Comparison of ENCODE assay signal across 14 cellular contexts in the genomic region with DNA sequence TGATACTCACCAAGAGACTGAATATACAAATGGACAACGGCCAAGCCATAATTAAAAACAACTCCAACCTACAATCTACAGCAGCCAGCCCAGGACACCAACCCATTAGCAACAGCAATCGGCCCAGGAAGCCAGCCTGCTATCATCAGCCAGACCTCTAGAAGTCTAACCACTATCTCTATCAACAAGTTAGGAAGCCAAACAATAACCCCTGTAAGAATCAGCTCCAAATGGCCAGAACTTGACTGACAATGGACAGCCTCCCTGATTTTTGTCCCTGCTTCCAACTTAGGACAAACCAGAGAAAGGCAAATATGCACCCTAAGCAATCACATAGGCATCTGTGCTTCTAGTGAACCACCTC.
DNase-seq lines count a peak whose midpoint lies in the region; ATAC-seq and TF ChIP-seq lines count a peak whose summit lies in the region.
"Had no signal": no experiment of that assay in that cellular context is flagged by ENCODE, and none has a peak within 500 bp of the region (broad histone marks: within the 10 kb centered on the region; RNA-seq: fewer than 3 reads in every experiment).

No MANE protein-coding gene starts in this region.

- H3K4me3 ChIP-seq in fibroblast of lung (replicated peaks in 1 of 4; ENCODE audit: control extremely low read depth in 1 of 4, insufficient read depth in 1 of 4, low read depth in 3 of 4, low read length in 4 of 4): no peak overlapping the region
- H3K4me3 ChIP-seq: left ventricle myocardium inferior had no signal

- CTCF ChIA-PET in activated naive CD4-positive, alpha-beta T cell treated with anti-CD3 and anti-CD28 coated beads, Interleukin-2, amount 10 ng/mL, durations not matched to agents 7 days and 5 days (lab: Charles Lee): no interaction called here
- CTCF ChIA-PET in activated CD4-positive, alpha-beta memory T cell treated with anti-CD3 and anti-CD28 coated beads for 36 hours (lab: Charles Lee): interaction anchor here (1.1 to 3.5 kb wide), 2 partner anchors 14 to 20 kb away, joined by 3 to 16 read pairs; no protein-coding TSS in a partner anchor

- intact Hi-C loops in activated CD4-positive, alpha-beta memory T cell treated with anti-CD3 and anti-CD28 coated beads for 36 hours (cut with micrococcal nuclease): loop anchor here (2.0 to 10.0 kb wide), 7 partner anchors 451 to 1961 kb away; no protein-coding TSS in a partner anchor

- no peaks in the 10 kb centered on the region for H3K9me3 ChIP-seq in fibroblast of lung (ENCODE audit: control insufficient read depth, insufficient read depth, low read depth, low read length)
- H3K9me3 ChIP-seq: left ventricle myocardium inferior had no signal

- H2AFZ ChIP-seq in fibroblast of lung (ENCODE audit: low read length): no peak overlapping the region

- peak overlapping the region; percentile 75 for H3K27ac Mint-ChIP-seq in activated naive CD4-positive, alpha-beta T cell treated with anti-CD3 and anti-CD28 coated beads, Interleukin-2, amount 10 ng/mL, durations not matched to agents 7 days and 5 days
- peak overlapping the region; percentile 100 for H3K27ac Mint-ChIP-seq in activated CD4-positive, alpha-beta memory T cell treated with anti-CD3 and anti-CD28 coated beads for 36 hours
- peak overlapping the region; percentile 100 for H3K27ac Mint-ChIP-seq in stimulated activated naive CD8-positive, alpha-beta T cell treated with anti-CD3 and anti-CD28 coated beads, Interleukin-15, Interleukin-2, amounts not matched to agents 100 ng/mL and 50 ng/mL, for 24 hours
- H3K27ac Mint-ChIP-seq in progenitor cell of endocrine pancreas: no peak overlapping the region
- H3K27ac Mint-ChIP-seq: H9 had no signal

- no peaks in the 10 kb centered on the region for H3K36me3 ChIP-seq in fibroblast of lung (ENCODE audit: control insufficient read depth, insufficient read depth, low read length)
- H3K36me3 ChIP-seq: left ventricle myocardium inferior had no signal

- ATAC-seq in HG03045 (IDR thresholded peaks at IDR 0.05; ENCODE audit: unreplicated experiment): no peak

- peaks cover 12% of the 10 kb centered on the region for H3K4me1 ChIP-seq in fibroblast of lung (ENCODE audit: control insufficient read depth, extremely low read depth, insufficient read depth, low read length)

- H3K9me3 Mint-ChIP-seq in activated naive CD4-positive, alpha-beta T cell treated with anti-CD3 and anti-CD28 coated beads, Interleukin-2, amount 10 ng/mL, durations not matched to agents 7 days and 5 days: peaks cover 13% of the 10 kb centered on the region
- H3K9me3 Mint-ChIP-seq in activated CD4-positive, alpha-beta memory T cell treated with anti-CD3 and anti-CD28 coated beads for 36 hours: no peaks in the 10 kb centered on the region
- no peaks in the 10 kb centered on the region for H3K9me3 Mint-ChIP-seq in stimulated activated naive CD8-positive, alpha-beta T cell treated with anti-CD3 and anti-CD28 coated beads, Interleukin-15, Interleukin-2, amounts not matched to agents 100 ng/mL and 50 ng/mL, for 24 hours
- peaks cover 8% of the 10 kb centered on the region for H3K9me3 Mint-ChIP-seq in progenitor cell of endocrine pancreas (ENCODE audit: low read depth)
- H3K9me3 Mint-ChIP-seq: H9 had no signal

- H3K4me3 Mint-ChIP-seq in activated naive CD4-positive, alpha-beta T cell treated with anti-CD3 and anti-CD28 coated beads, Interleukin-2, amount 10 ng/mL, durations not matched to agents 7 days and 5 days: no peak overlapping the region
- H3K4me3 Mint-ChIP-seq in activated CD4-positive, alpha-beta memory T cell treated with anti-CD3 and anti-CD28 coated beads for 36 hours: peak overlapping the region; percentile 73
- peak overlapping the region; percentile 77 for H3K4me3 Mint-ChIP-seq in stimulated activated naive CD8-positive, alpha-beta T cell treated with anti-CD3 and anti-CD28 coated beads, Interleukin-15, Interleukin-2, amounts not matched to agents 100 ng/mL and 50 ng/mL, for 24 hours
- H3K4me3 Mint-ChIP-seq in progenitor cell of endocrine pancreas (ENCODE audit: low read depth): no peak overlapping the region
- H3K4me3 Mint-ChIP-seq: H9 had no signal

- H3K4me1 Mint-ChIP-seq in activated naive CD4-positive, alpha-beta T cell treated with anti-CD3 and anti-CD28 coated beads, Interleukin-2, amount 10 ng/mL, durations not matched to agents 7 days and 5 days: peaks cover 78% of the 10 kb centered on the region
- H3K4me1 Mint-ChIP-seq in activated CD4-positive, alpha-beta memory T cell treated with anti-CD3 and anti-CD28 coated beads for 36 hours (ENCODE audit: low read depth): peaks cover 98% of the 10 kb centered on the region
- H3K4me1 Mint-ChIP-seq in stimulated activated naive CD8-positive, alpha-beta T cell treated with anti-CD3 and anti-CD28 coated beads, Interleukin-15, Interleukin-2, amounts not matched to agents 100 ng/mL and 50 ng/mL, for 24 hours (ENCODE audit: low read depth): peaks cover 99% of the 10 kb centered on the region
- H3K4me1 Mint-ChIP-seq in progenitor cell of endocrine pancreas (ENCODE audit: low read depth): peaks cover 16% of the 10 kb centered on the region

- no peak overlapping the region for H3K4me2 ChIP-seq in fibroblast of lung (ENCODE audit: extremely low read depth, insufficient read depth, low read length)

- H3K79me2 ChIP-seq in fibroblast of lung (ENCODE audit: control insufficient read depth, insufficient read depth, low read length): no peaks in the 10 kb centered on the region

- H3K27ac ChIP-seq in fibroblast of lung (ENCODE audit: insufficient read depth, low read length): peak overlapping the region; percentile 69
- H3K27ac ChIP-seq: left ventricle myocardium inferior had no signal

- no peaks in the 10 kb centered on the region for H4K20me1 ChIP-seq in fibroblast of lung (ENCODE audit: control insufficient read depth, extremely low read depth, insufficient read depth, low read length)

- POLR2A ChIA-PET in activated CD4-positive, alpha-beta memory T cell treated with anti-CD3 and anti-CD28 coated beads for 36 hours (lab: Charles Lee): interaction anchor here (1.3 to 11.4 kb wide), 8 partner anchors 10 to 513 kb away, joined by 5 to 125 read pairs (median 36); no protein-coding TSS in a partner anchor

- no peak for DNase-seq in activated naive CD4-positive, alpha-beta T cell treated with anti-CD3 and anti-CD28 coated beads, Interleukin-2, amount 10 ng/mL, durations not matched to agents 7 days and 5 days
- DNase-seq in activated naive CD4-positive, alpha-beta T cell treated with anti-CD3 and anti-CD28 coated beads, Interleukin-2, amount 50 U/mL, for 16 hours: no peak
- DNase-seq in activated CD4-positive, alpha-beta memory T cell treated with anti-CD3 and anti-CD28 coated beads for 36 hours: no peak
- peak in 1 of 2 donors; percentile 20 for DNase-seq in fibroblast of lung (ENCODE audit: low read depth in 2 of 2)
- no peak for DNase-seq in progenitor cell of endocrine pancreas (ENCODE audit: low spot score, unreplicated experiment)
- DNase-seq in NCI-H187 (lab: John Stamatoyannopoulos, UW): no peak
- DNase-seq: activated CD4-positive, CD25-positive, alpha-beta regulatory T cell treated with anti-CD3 and anti-CD28 coated beads, Interleukin-2, amount 50 U/mL, for 72 hours; H9; left ventricle myocardium inferior; NCI-H1436 treated with DMSO at 0.1 percent for 48 hours; NCI-H82; nucleus accumbens had no signal

- no peak overlapping the region for H3K9ac ChIP-seq in fibroblast of lung (ENCODE audit: insufficient read depth, low read length)

- no peaks in the 10 kb centered on the region for H3K27me3 ChIP-seq in fibroblast of lung (ENCODE audit: control insufficient read depth, insufficient read depth, low read length)

- H3K27me3 Mint-ChIP-seq in activated naive CD4-positive, alpha-beta T cell treated with anti-CD3 and anti-CD28 coated beads, Interleukin-2, amount 10 ng/mL, durations not matched to agents 7 days and 5 days: no peaks in the 10 kb centered on the region
- no peaks in the 10 kb centered on the region for H3K27me3 Mint-ChIP-seq in activated CD4-positive, alpha-beta memory T cell treated with anti-CD3 and anti-CD28 coated beads for 36 hours
- no peaks in the 10 kb centered on the region for H3K27me3 Mint-ChIP-seq in stimulated activated naive CD8-positive, alpha-beta T cell treated with anti-CD3 and anti-CD28 coated beads, Interleukin-15, Interleukin-2, amounts not matched to agents 100 ng/mL and 50 ng/mL, for 24 hours
- no peaks in the 10 kb centered on the region for H3K27me3 Mint-ChIP-seq in progenitor cell of endocrine pancreas

- TF ChIP-seq CTCF in fibroblast of lung (conservative IDR thresholded peaks at IDR 0.05 in 1 of 2, IDR thresholded peaks at IDR 0.05 in 1 of 2; ENCODE audit: low read depth in 1 of 2, low read length in 2 of 2) (no peak), progenitor cell of endocrine pancreas (IDR thresholded peaks at IDR 0.05; ENCODE audit: unreplicated experiment) (no peak)

- peaks cover 7% of the 10 kb centered on the region for H3K36me3 Mint-ChIP-seq in activated naive CD4-positive, alpha-beta T cell treated with anti-CD3 and anti-CD28 coated beads, Interleukin-2, amount 10 ng/mL, durations not matched to agents 7 days and 5 days
- H3K36me3 Mint-ChIP-seq in activated CD4-positive, alpha-beta memory T cell treated with anti-CD3 and anti-CD28 coated beads for 36 hours: peaks cover 15% of the 10 kb centered on the region
- H3K36me3 Mint-ChIP-seq in stimulated activated naive CD8-positive, alpha-beta T cell treated with anti-CD3 and anti-CD28 coated beads, Interleukin-15, Interleukin-2, amounts not matched to agents 100 ng/mL and 50 ng/mL, for 24 hours (ENCODE audit: low read depth): peaks cover 16% of the 10 kb centered on the region
- peaks cover 2% of the 10 kb centered on the region for H3K36me3 Mint-ChIP-seq in progenitor cell of endocrine pancreas (ENCODE audit: insufficient read depth)

Comparison
In these comparisons a context has a peak if more than half of its experiments do, and no peak if none do; other contexts are left out.
1. H3K4me3 Mint-ChIP-seq: peak in activated CD4-positive, alpha-beta memory T cell treated with anti-CD3 and anti-CD28 coated beads for 36 hours (single experiment) and stimulated activated naive CD8-positive, alpha-beta T cell treated with anti-CD3 and anti-CD28 coated beads, Interleukin-15, Interleukin-2, amounts not matched to agents 100 ng/mL and 50 ng/mL, for 24 hours (single experiment); none in activated naive CD4-positive, alpha-beta T cell treated with anti-CD3 and anti-CD28 coated beads, Interleukin-2, amount 10 ng/mL, durations not matched to agents 7 days and 5 days (single experiment) and progenitor cell of endocrine pancreas (single experiment).